Comparison of ENCODE assay signal across 1 cellular context in genomic region chr22:31588970-31589675, GRCh38.
A peak's percentile ranks its signal among the peaks of the same experiment; 100 is the strongest.
TF ChIP-seq lines count a peak whose summit lies in the region.

No MANE protein-coding gene starts in this region.

TF ChIP-seq in HepG2, 621 proteins besides CTCF, POLR2A, EP300 and RAD21 (continued from another document and continues in another):
- TF ChIP-seq ZNF615 (CRISPR knock-in tag; IDR thresholded peaks at IDR 0.05; ENCODE audit: borderline replicate concordance) (no peak), JARID2 (CRISPR knock-in tag; IDR thresholded peaks at IDR 0.05; ENCODE audit: insufficient replicate concordance) (no peak), ZBTB38 (CRISPR knock-in tag; IDR thresholded peaks at IDR 0.05) (peak; percentile 75), MXD4 (CRISPR knock-in tag; IDR thresholded peaks at IDR 0.05) (0 out of 2 replicates have a peak, but pooled peaks have one; percentile 47), ZNF383 (CRISPR knock-in tag; IDR thresholded peaks at IDR 0.05; ENCODE audit: borderline replicate concordance) (no peak), NCOA2 (CRISPR knock-in tag; IDR thresholded peaks at IDR 0.05) (peak; percentile 40; the same call in 1 of the 2 replicates), ZNF549 (CRISPR knock-in tag; IDR thresholded peaks at IDR 0.05) (no peak), ZSCAN12 (CRISPR knock-in tag; IDR thresholded peaks at IDR 0.05) (no peak), ZBTB8A (CRISPR knock-in tag; IDR thresholded peaks at IDR 0.05; ENCODE audit: borderline replicate concordance, low read depth) (no peak), HOXA3 (CRISPR knock-in tag; IDR thresholded peaks at IDR 0.05) (peak; percentile 86), HOXD1 (CRISPR knock-in tag; IDR thresholded peaks at IDR 0.05) (no peak), SKIL (CRISPR knock-in tag; IDR thresholded peaks at IDR 0.05; ENCODE audit: borderline replicate concordance) (no peak), ATF1 (CRISPR knock-in tag; IDR thresholded peaks at IDR 0.05) (no peak), NFE2L2 (IDR thresholded peaks at IDR 0.05; ENCODE audit: low read length) (no peak), IKZF1 (IDR thresholded peaks at IDR 0.05) (no peak), HCFC1 (IDR thresholded peaks at IDR 0.05; ENCODE audit: low read depth, low read length) (no peak), ZFP41 (CRISPR knock-in tag; IDR thresholded peaks at IDR 0.05; ENCODE audit: borderline replicate concordance) (no peak), FOXA3 (CRISPR knock-in tag; IDR thresholded peaks at IDR 0.05) (peak; percentile 34; the same call in 1 of the 2 replicates), ZNF20 (CRISPR knock-in tag; IDR thresholded peaks at IDR 0.05) (no peak), ISL2 (CRISPR knock-in tag; IDR thresholded peaks at IDR 0.05) (0 out of 2 replicates have a peak, but pooled peaks have one; percentile 35), MTA1 (CRISPR knock-in tag; IDR thresholded peaks at IDR 0.05; ENCODE audit: borderline replicate concordance) (no peak), ZNF569 (CRISPR knock-in tag; IDR thresholded peaks at IDR 0.05; ENCODE audit: borderline replicate concordance) (no peak), TIGD3 (CRISPR knock-in tag; IDR thresholded peaks at IDR 0.05; ENCODE audit: borderline replicate concordance) (no peak), ZNF251 (CRISPR knock-in tag; IDR thresholded peaks at IDR 0.05) (no peak), MYC (CRISPR knock-in tag; IDR thresholded peaks at IDR 0.05; ENCODE audit: borderline replicate concordance) (peak; percentile 51; the same call in 1 of the 2 replicates), UBTF (CRISPR knock-in tag; IDR thresholded peaks at IDR 0.05) (0 out of 2 replicates have a peak, but pooled peaks have one; percentile 21), STAT6 (CRISPR knock-in tag; IDR thresholded peaks at IDR 0.05; ENCODE audit: borderline replicate concordance) (no peak), YEATS4 (CRISPR knock-in tag; IDR thresholded peaks at IDR 0.05; ENCODE audit: borderline replicate concordance) (peak; percentile 64; the same call in 1 of the 2 replicates), ARID5B (CRISPR knock-in tag; IDR thresholded peaks at IDR 0.05) (peak; percentile 77), THAP7 (CRISPR knock-in tag; IDR thresholded peaks at IDR 0.05) (no peak), MIER2 (CRISPR knock-in tag; IDR thresholded peaks at IDR 0.05) (no peak), ZNF382 (CRISPR knock-in tag; IDR thresholded peaks at IDR 0.05; ENCODE audit: borderline replicate concordance) (no peak), ZNF260 (CRISPR knock-in tag; IDR thresholded peaks at IDR 0.05; ENCODE audit: borderline replicate concordance, low read depth) (no peak), STAG1 (CRISPR knock-in tag; IDR thresholded peaks at IDR 0.05) (peak; percentile 15; the same call in 1 of the 2 replicates), ATF3 (CRISPR knock-in tag; IDR thresholded peaks at IDR 0.05) (no peak), DNMT1 (CRISPR knock-in tag; IDR thresholded peaks at IDR 0.05) (no peak), ZFP36L2 (CRISPR knock-in tag; IDR thresholded peaks at IDR 0.05) (no peak), PRDM4 (CRISPR knock-in tag; IDR thresholded peaks at IDR 0.05; ENCODE audit: borderline replicate concordance) (no peak), FOXK1 (CRISPR knock-in tag; IDR thresholded peaks at IDR 0.05; ENCODE audit: borderline replicate concordance, low read depth) (0 out of 2 replicates have a peak, but pooled peaks have one; percentile 23), ZNF329 (CRISPR knock-in tag; IDR thresholded peaks at IDR 0.05; ENCODE audit: low read depth) (no peak), ZNF296 (CRISPR knock-in tag; conservative IDR thresholded peaks at IDR 0.05) (no peak), ZNF670 (CRISPR knock-in tag; IDR thresholded peaks at IDR 0.05; ENCODE audit: borderline replicate concordance) (no peak), ZNF660 (CRISPR knock-in tag; IDR thresholded peaks at IDR 0.05; ENCODE audit: borderline replicate concordance, low read depth) (no peak), RFX1 (IDR thresholded peaks at IDR 0.05) (no peak), SNAPC5 (CRISPR knock-in tag; IDR thresholded peaks at IDR 0.05; ENCODE audit: borderline replicate concordance) (no peak), SP5 (CRISPR knock-in tag; IDR thresholded peaks at IDR 0.05; ENCODE audit: borderline replicate concordance, low read depth) (no peak), JUN (CRISPR knock-in tag; IDR thresholded peaks at IDR 0.05) (no peak), ZNF354B (CRISPR knock-in tag; IDR thresholded peaks at IDR 0.05) (no peak), POLR2AphosphoS2 (IDR thresholded peaks at IDR 0.05; ENCODE audit: low read depth, low read length) (no peak), TRIM22 (IDR thresholded peaks at IDR 0.05) (no peak), SNAPC2 (CRISPR knock-in tag; IDR thresholded peaks at IDR 0.05) (no peak), ZNF292 (CRISPR knock-in tag; IDR thresholded peaks at IDR 0.05; ENCODE audit: borderline replicate concordance, low read depth) (no peak)
